ENCODE assay signal across 8 cellular contexts in the genomic region with DNA sequence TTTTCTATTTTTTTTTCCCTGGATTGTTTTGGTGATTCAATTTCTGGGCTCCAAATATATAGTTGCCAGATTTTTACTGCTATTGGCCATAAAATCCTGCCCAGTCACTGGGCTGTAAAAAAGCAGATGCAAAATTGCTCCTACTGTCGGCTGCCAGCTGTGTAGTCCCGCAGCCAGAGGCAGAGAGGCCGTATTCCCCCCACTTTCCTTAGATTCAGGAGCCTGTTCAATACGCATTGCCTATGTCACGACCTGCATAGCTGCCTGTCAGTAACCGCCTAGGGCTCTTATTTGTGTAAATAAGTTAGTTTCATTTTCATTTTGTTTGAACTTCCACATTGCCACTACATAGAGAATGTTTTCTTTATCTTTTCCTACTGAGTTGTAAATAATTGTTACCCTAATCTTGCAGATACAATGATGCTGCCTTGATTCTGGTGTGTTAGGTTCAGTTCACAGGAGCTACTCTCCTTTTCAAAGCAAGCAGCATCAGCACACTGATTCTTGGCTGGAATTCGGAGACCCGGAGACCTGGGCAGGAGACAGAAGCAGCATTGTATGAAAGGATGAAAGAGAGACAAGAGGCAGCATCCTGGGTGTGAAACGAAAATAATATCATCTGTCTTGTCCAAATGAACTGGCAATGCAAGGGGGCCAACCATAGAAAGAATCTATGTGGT. TPM values are rescaled to one million over a fixed set of nuclear protein-coding genes. Genes with fewer than 3 reads are reported as not detected.
DNase-seq lines count a peak whose midpoint lies in the region; ATAC-seq and TF ChIP-seq lines count a peak whose summit lies in the region.

No MANE protein-coding gene starts in this region.

- peak overlapping the region in 1 of 2 donors; percentile 20 for H3K27ac ChIP-seq in tibial artery

- H3K4me3 ChIP-seq in tibial artery: peak overlapping the region; percentile 32 to 43

- H3K4me1 ChIP-seq in tibial artery: peaks cover 0 to 15% (median 5%) of the 10 kb centered on the region in 4 donors

- DNase-seq in NCI-H2196 (lab: John Stamatoyannopoulos, UW; ENCODE audit: unreplicated experiment) (peak; percentile 10), NCI-H2196 treated with DMSO at 0.1 percent for 48 hours (lab: John Stamatoyannopoulos, UW; ENCODE audit: unreplicated experiment) (no peak), NCI-H1105 (lab: John Stamatoyannopoulos, UW) (peak; percentile 4), brain pericyte (ENCODE audit: low read depth, low spot score) (peak; percentile 15), left lobe of liver (ENCODE audit: low spot score) (no peak), tibial artery (no peak), OCI-M2 (lab: John Stamatoyannopoulos, UW; ENCODE audit: unreplicated experiment) (no peak)

- intact Hi-C loops in tibial artery (cut with DNase I; ENCODE audit: low total_unique reads): no loop called here

- H3K27me3 ChIP-seq in tibial artery: no peaks in the 10 kb centered on the region

- no peaks in the 10 kb centered on the region for H3K9me3 ChIP-seq in tibial artery

- ATAC-seq in GM21786 (IDR thresholded peaks at IDR 0.05; ENCODE audit: unreplicated experiment) (peak; percentile 84), left lobe of liver (peak; percentile 91)

- H3K36me3 ChIP-seq in tibial artery: no peaks in the 10 kb centered on the region

- TF ChIP-seq CTCF in tibial artery (IDR thresholded peaks at IDR 0.05): no peak

RNA-seq across cellular contexts. Expression of gene UST, which starts 46.0 kb away (rescaled TPM):
- 0.58 TPM for total RNA-seq in left lobe of liver

Comparison
In these comparisons a context has a peak if more than half of its experiments do, and no peak if none do; other contexts are left out.
1. DNase-seq: peak in NCI-H2196 (single experiment), NCI-H1105 (single experiment) and brain pericyte (single experiment); none in NCI-H2196 treated with DMSO at 0.1 percent for 48 hours (single experiment), left lobe of liver (single experiment), tibial artery (0 of 2) and OCI-M2 (single experiment).